15 cellular contexts compared by ENCODE assay signal in the genomic region with DNA sequence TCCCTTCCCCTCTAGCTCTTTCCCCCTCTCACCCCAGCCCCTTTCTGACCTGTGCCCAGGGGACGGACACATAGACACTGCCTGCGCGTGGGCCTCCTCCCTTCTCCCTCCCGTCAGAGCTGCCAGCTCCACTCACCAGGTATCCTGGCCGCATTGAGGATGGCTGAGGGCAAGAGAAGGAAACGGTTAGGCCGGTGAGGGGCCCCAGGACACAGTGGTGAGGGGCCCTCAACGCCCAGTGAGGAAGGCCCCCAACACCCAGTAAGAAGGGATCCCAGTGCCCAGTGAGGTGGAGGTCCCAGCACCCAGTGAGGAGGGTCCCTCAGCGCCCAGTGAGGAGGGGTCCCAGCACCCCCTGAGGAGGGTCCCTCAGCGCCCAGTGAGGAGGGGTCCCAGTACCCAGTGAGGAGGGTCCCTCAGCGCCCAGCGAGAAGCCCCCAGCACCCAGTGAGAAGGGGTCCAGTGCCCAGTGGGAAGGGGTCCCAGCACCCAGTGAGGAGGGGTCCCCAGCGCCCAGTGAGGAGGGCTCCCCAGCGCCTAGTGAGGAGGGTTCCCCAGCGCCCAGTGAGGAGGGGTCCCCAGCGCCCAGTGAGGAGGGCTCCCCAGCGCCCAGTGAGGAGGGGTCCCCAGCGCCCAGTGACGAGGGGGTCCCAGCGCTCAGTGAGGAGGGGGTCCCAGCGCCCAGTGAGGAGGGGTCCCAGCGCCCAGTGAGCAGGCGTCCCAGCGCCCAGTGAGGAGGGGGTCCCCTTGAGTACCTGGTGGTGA. TPM values are rescaled to one million over a fixed set of nuclear protein-coding genes. Genes with fewer than 3 reads are reported as not detected.
DNase-seq lines count a peak whose midpoint lies in the region; TF ChIP-seq lines count a peak whose summit lies in the region.
"Had no signal": no experiment of that assay in that cellular context is flagged by ENCODE, and none has a peak within 500 bp of the region (broad histone marks: within the 10 kb centered on the region; RNA-seq: fewer than 3 reads in every experiment).

No MANE protein-coding gene starts in this region.

- H2BK12ac ChIP-seq in neuronal stem cell (ENCODE audit: low read length) = no peak overlapping the region

- H3K27ac ChIP-seq in 22Rv1 (peak overlapping the region; percentile 74), colonic mucosa (peak overlapping the region; percentile 58), neuronal stem cell (replicated peaks; ENCODE audit: low read length) (no peak overlapping the region)
- H3K27ac ChIP-seq: adrenal gland, foreskin keratinocyte, neural progenitor cell, sigmoid colon, uterus had no signal

- no peak overlapping the region for H2AFZ ChIP-seq in neuronal stem cell (ENCODE audit: low read length)

- H3K79me1 ChIP-seq in neuronal stem cell (ENCODE audit: low read depth, low read length) = no peaks in the 10 kb centered on the region

- no peak overlapping the region for H3K4me2 ChIP-seq in neuronal stem cell (ENCODE audit: insufficient read depth, low read length, poor library complexity, severe bottlenecking)

- H3K14ac ChIP-seq in neuronal stem cell (ENCODE audit: low read length) = peak overlapping the region; percentile 56

- WGBS in neuronal stem cell (ENCODE audit: extremely low coverage in 2 of 2, insufficient read length in 2 of 2, insufficient replicate concordance in 1 of 2), 2 donors = no CpG with 5 or more reads among the region's 24 CpGs

- H3K27me3 ChIP-seq in colonic mucosa = peaks cover 9% of the 10 kb centered on the region
- H3K27me3 ChIP-seq in neuronal stem cell (ENCODE audit: control insufficient read depth in 3 of 3, insufficient read depth in 3 of 3, low read depth in 1 of 3, low read length in 3 of 3) = peaks cover 13 to 41% (median 32%) of the 10 kb centered on the region in 3 experiments

- no peak overlapping the region for H4K8ac ChIP-seq in neuronal stem cell (ENCODE audit: low read depth, low read length)

- H3K9me3 ChIP-seq in colonic mucosa (no peaks in the 10 kb centered on the region), neuronal stem cell (replicated peaks in 1 of 2; ENCODE audit: control insufficient read depth in 2 of 2, insufficient read depth in 1 of 2, low read depth in 1 of 2, low read length in 2 of 2) (peaks cover 4 to 14% of the 10 kb centered on the region in 2 donors)
- H3K9me3 ChIP-seq: adrenal gland, uterus had no signal

- peak overlapping the region in 1 of 2 donors; percentile 51 for H3K9ac ChIP-seq in colonic mucosa (ENCODE audit: low read depth in 2 of 2, low read length in 2 of 2)
- no peak overlapping the region for H3K9ac ChIP-seq in neuronal stem cell (ENCODE audit: low read depth, low read length, poor library complexity)
- H3K9ac ChIP-seq: neural progenitor cell had no signal

- TF ChIP-seq CTCF in 22Rv1 (IDR thresholded peaks at IDR 0.05) (no peak), GM13976 (IDR thresholded peaks at IDR 0.05; ENCODE audit: borderline replicate concordance, control extremely low read depth, extremely low read depth, insufficient read depth, missing control alignments) (no peak), colonic mucosa (IDR thresholded peaks at IDR 0.05) (no peak)

- no peak overlapping the region for H2BK120ac ChIP-seq in neuronal stem cell (ENCODE audit: low read depth, low read length)

- H3K4me1 ChIP-seq in colonic mucosa (no peaks in the 10 kb centered on the region), neuronal stem cell (ENCODE audit: control insufficient read depth in 2 of 2, insufficient read depth in 1 of 2, low read depth in 1 of 2, low read length in 2 of 2) (no peaks in the 10 kb centered on the region)
- H3K4me1 ChIP-seq: adrenal gland, neural progenitor cell, uterus had no signal

- intact Hi-C loops in colonic mucosa (cut with DNase I) = no loop called here

- H2BK15ac ChIP-seq in neuronal stem cell (ENCODE audit: low read length) = no peak overlapping the region

- in situ Hi-C loops in GM13976 (cut with MboI; ENCODE audit: low sequenced_read_pairs, unreplicated experiment) = no loop called here

- DNase-seq in GM13976 (ENCODE audit: low spot score) = peak; percentile 13
- DNase-seq in colonic mucosa = no peak
- no peak for DNase-seq in neuronal stem cell (ENCODE audit: low spot score)
- DNase-seq in NCI-H1417 treated with DMSO at 0.1 percent for 48 hours (lab: John Stamatoyannopoulos, UW) = no peak
- no peak for DNase-seq in NCI-H510A treated with DMSO at 0.1 percent for 48 hours (lab: John Stamatoyannopoulos, UW)
- DNase-seq in NCI-H1417 (lab: John Stamatoyannopoulos, UW) = no peak
- no peak for DNase-seq in activated CD8-positive, alpha-beta memory T cell treated with anti-CD3 and anti-CD28 coated beads, Interleukin-2, amount 50 U/mL, for 4 hours
- DNase-seq: activated CD4-positive, alpha-beta T cell treated with anti-CD3 and anti-CD28 coated beads, Interleukin-2, amount 50 U/mL, for 4 hours; adrenal gland; NCI-H2081; sigmoid colon; uterus had no signal

- H2BK5ac ChIP-seq in neuronal stem cell (ENCODE audit: low read length) = no peak overlapping the region

- no peak overlapping the region for H4K91ac ChIP-seq in neuronal stem cell (ENCODE audit: low read depth, low read length, poor library complexity)

- peak overlapping the region; percentile 55 for H3K23ac ChIP-seq in neuronal stem cell (ENCODE audit: low read depth, low read length, poor library complexity)

- H2AK5ac ChIP-seq in neuronal stem cell (ENCODE audit: low read depth, low read length) = no peak overlapping the region

- H3K4me3 ChIP-seq in colonic mucosa (peak overlapping the region; percentile 34), neuronal stem cell (ENCODE audit: low read length in 2 of 2) (peak overlapping the region in 1 of 2 donors; percentile 19)
- H3K4me3 ChIP-seq: adrenal gland, sigmoid colon, uterus had no signal

- H3K4ac ChIP-seq in neuronal stem cell (ENCODE audit: low read length) = no peak overlapping the region

- H3K36me3 ChIP-seq in colonic mucosa (no peaks in the 10 kb centered on the region), neuronal stem cell (replicated peaks in 1 of 2; ENCODE audit: control insufficient read depth in 2 of 2, insufficient read depth in 2 of 2, low read length in 2 of 2) (no peaks in the 10 kb centered on the region)
- H3K36me3 ChIP-seq: adrenal gland, neural progenitor cell, sigmoid colon, uterus had no signal

- no peak overlapping the region for H3K18ac ChIP-seq in neuronal stem cell (ENCODE audit: low read length)

RNA-seq across cellular contexts. Expression of gene PRSS22, which starts 1.1 kb away (rescaled TPM):
- total RNA-seq in colonic mucosa = 1 to 10 TPM; 6.1 to 6.7 TPM
- not detected for polyA plus RNA-seq in neuronal stem cell (2013, experiment 1 of 2)
- polyA plus RNA-seq in neuronal stem cell (2013, experiment 2 of 2) = not detected
- total RNA-seq: sigmoid colon had no signal

RNA-seq across cellular contexts. Expression of gene FLYWCH2, which starts 26.1 kb away (rescaled TPM):
- 10 to 100 TPM; 16.2 to 24.8 TPM for total RNA-seq in colonic mucosa
- polyA plus RNA-seq in neuronal stem cell (2013, experiment 1 of 2) = 25.5 TPM
- polyA plus RNA-seq in neuronal stem cell (2013, experiment 2 of 2) = 24.0 TPM

RNA-seq across cellular contexts. Expression of gene ZG16B, which starts 26.8 kb away (rescaled TPM):
- total RNA-seq in colonic mucosa = 10 to 100 TPM; 34.1 to 62.1 TPM
- polyA plus RNA-seq in neuronal stem cell (2013, experiment 1 of 2) = not detected
- not detected for polyA plus RNA-seq in neuronal stem cell (2013, experiment 2 of 2)
- total RNA-seq: sigmoid colon had no signal

RNA-seq across cellular contexts. Expression of gene PRSS21, which starts 39.8 kb away (rescaled TPM):
- 1 to 10 TPM; 1.1 to 2.6 TPM for total RNA-seq in colonic mucosa
- not detected for polyA plus RNA-seq in neuronal stem cell (2013, experiment 1 of 2)
- polyA plus RNA-seq in neuronal stem cell (2013, experiment 2 of 2) = not detected
- total RNA-seq: sigmoid colon, uterus had no signal

RNA-seq across cellular contexts. Expression of gene FLYWCH1, which starts 54.9 kb away (rescaled TPM):
- 10 to 100 TPM; 18.5 to 28.4 TPM for total RNA-seq in colonic mucosa
- polyA plus RNA-seq in neuronal stem cell (2013, experiment 1 of 2) = 8.3 TPM
- 8.3 TPM for polyA plus RNA-seq in neuronal stem cell (2013, experiment 2 of 2)
